Comparison of ENCODE assay signal across 13 cellular contexts in genomic region chr19:4197625-4198466, GRCh38. TPM values are rescaled to one million over a fixed set of nuclear protein-coding genes. Genes with fewer than 3 reads are reported as not detected.
DNase-seq lines count a peak whose midpoint lies in the region; TF ChIP-seq lines count a peak whose summit lies in the region.
"Had no signal": no experiment of that assay in that cellular context is flagged by ENCODE, and none has a peak within 500 bp of the region (broad histone marks: within the 10 kb centered on the region; RNA-seq: fewer than 3 reads in every experiment).

No MANE protein-coding gene starts in this region.

- no peaks in the 10 kb centered on the region for H3K36me3 ChIP-seq in mesodermal cell (ENCODE audit: control insufficient read depth, insufficient read depth, low read length)
- H3K36me3 ChIP-seq: SJCRH30, transverse colon had no signal

- H3K36me3 Mint-ChIP-seq in activated T-helper 1 cell treated with anti-CD3 and anti-CD28 coated beads, Interleukin-12 subunit alpha, Interleukin-12 subunit beta, Interleukin-2, Interleukin-4 antibody, amounts not matched to agents 30 ng/mL and 10 ng/mL and 1 ng/mL, durations not matched to agents 14 hours and 24 hours and 36 hours (ENCODE audit: low read depth) = peaks cover 3% of the 10 kb centered on the region

- intact Hi-C loops in activated T-helper 1 cell treated with anti-CD3 and anti-CD28 coated beads, Interleukin-12 subunit alpha, Interleukin-12 subunit beta, Interleukin-2, Interleukin-4 antibody, amounts not matched to agents 30 ng/mL and 10 ng/mL and 1 ng/mL, durations not matched to agents 14 hours and 24 hours and 36 hours (cut with micrococcal nuclease) = no loop called here

- no peaks in the 10 kb centered on the region for H3K4me1 ChIP-seq in mesodermal cell (ENCODE audit: control insufficient read depth, insufficient read depth, low read length, poor library complexity, severe bottlenecking)
- H3K4me1 ChIP-seq: SJCRH30 had no signal

- DNase-seq in NCI-H1092 treated with DMSO at 0.1 percent for 48 hours (lab: John Stamatoyannopoulos, UW) (peak; percentile 7), NCI-H1092 (lab: John Stamatoyannopoulos, UW) (no peak), GM20000 (ENCODE audit: low spot score) (peak; percentile 58), OCI-M2 (lab: John Stamatoyannopoulos, UW; ENCODE audit: unreplicated experiment) (no peak), midbrain (lab: John Stamatoyannopoulos, UW) (no peak), NOMO-1 treated with DMSO at 0.1 percent for 48 hours (lab: John Stamatoyannopoulos, UW; ENCODE audit: unreplicated experiment) (no peak)
- no peak for DNase-seq in activated T-helper 1 cell treated with anti-CD3 and anti-CD28 coated beads, Interleukin-12 subunit alpha, Interleukin-12 subunit beta, Interleukin-2, Interleukin-4 antibody, amounts not matched to agents 30 ng/mL and 10 ng/mL and 1 ng/mL, durations not matched to agents 14 hours and 24 hours and 36 hours (ENCODE audit: low spot score)
- DNase-seq: activated CD8-positive, alpha-beta memory T cell treated with anti-CD3 and anti-CD28 coated beads, Interleukin-2, amount 50 U/mL, for 48 hours; SJCRH30; stimulated activated CD4-positive, alpha-beta T cell treated with anti-CD3 and anti-CD28 coated beads, Interleukin-4, amount 100 ng/mL, for 24 hours; transverse colon had no signal

- peak overlapping the region; percentile 5 for H3K4me3 ChIP-seq in mesodermal cell (ENCODE audit: extremely low read depth, insufficient read depth, low read length, poor library complexity, severe bottlenecking)
- H3K4me3 ChIP-seq: SJCRH30, transverse colon had no signal

- TF ChIP-seq CTCF in GM20000 (IDR thresholded peaks at IDR 0.05; ENCODE audit: extremely low read depth, missing control alignments) = no peak

- peaks cover 17% of the 10 kb centered on the region for H3K27me3 Mint-ChIP-seq in activated T-helper 1 cell treated with anti-CD3 and anti-CD28 coated beads, Interleukin-12 subunit alpha, Interleukin-12 subunit beta, Interleukin-2, Interleukin-4 antibody, amounts not matched to agents 30 ng/mL and 10 ng/mL and 1 ng/mL, durations not matched to agents 14 hours and 24 hours and 36 hours (ENCODE audit: insufficient read depth)

- H3K4me3 Mint-ChIP-seq in activated T-helper 1 cell treated with anti-CD3 and anti-CD28 coated beads, Interleukin-12 subunit alpha, Interleukin-12 subunit beta, Interleukin-2, Interleukin-4 antibody, amounts not matched to agents 30 ng/mL and 10 ng/mL and 1 ng/mL, durations not matched to agents 14 hours and 24 hours and 36 hours = no peak overlapping the region

- WGBS in mesodermal cell (ENCODE audit: insufficient coverage in 2 of 2), 2 experiments = 24 to 26% methylated on average over 37 to 46 of the region's 70 CpGs

- no peak overlapping the region for H3K27ac ChIP-seq in mesodermal cell (ENCODE audit: low read depth, low read length, severe bottlenecking)
- H3K27ac ChIP-seq: SJCRH30, transverse colon had no signal

- peaks cover 6% of the 10 kb centered on the region for H3K4me1 Mint-ChIP-seq in activated T-helper 1 cell treated with anti-CD3 and anti-CD28 coated beads, Interleukin-12 subunit alpha, Interleukin-12 subunit beta, Interleukin-2, Interleukin-4 antibody, amounts not matched to agents 30 ng/mL and 10 ng/mL and 1 ng/mL, durations not matched to agents 14 hours and 24 hours and 36 hours (ENCODE audit: low read depth)

- H3K9me3 ChIP-seq in mesodermal cell (ENCODE audit: control insufficient read depth, low read length) = no peaks in the 10 kb centered on the region
- H3K9me3 ChIP-seq: transverse colon had no signal

- peaks cover 10% of the 10 kb centered on the region for H3K9me3 Mint-ChIP-seq in activated T-helper 1 cell treated with anti-CD3 and anti-CD28 coated beads, Interleukin-12 subunit alpha, Interleukin-12 subunit beta, Interleukin-2, Interleukin-4 antibody, amounts not matched to agents 30 ng/mL and 10 ng/mL and 1 ng/mL, durations not matched to agents 14 hours and 24 hours and 36 hours

- peak overlapping the region; percentile 55 for H3K27ac Mint-ChIP-seq in activated T-helper 1 cell treated with anti-CD3 and anti-CD28 coated beads, Interleukin-12 subunit alpha, Interleukin-12 subunit beta, Interleukin-2, Interleukin-4 antibody, amounts not matched to agents 30 ng/mL and 10 ng/mL and 1 ng/mL, durations not matched to agents 14 hours and 24 hours and 36 hours

RNA-seq across cellular contexts. Expression of gene ANKRD24, which starts 15.4 kb away (rescaled TPM):
- 0.49 and 0.54 TPM in 2 replicates for total RNA-seq in activated T-helper 1 cell treated with anti-CD3 and anti-CD28 coated beads, Interleukin-12 subunit alpha, Interleukin-12 subunit beta, Interleukin-2, Interleukin-4 antibody, amounts not matched to agents 30 ng/mL and 10 ng/mL and 1 ng/mL, durations not matched to agents 14 hours and 24 hours and 36 hours
- 0.88 TPM for polyA plus RNA-seq in mesodermal cell (2013, experiment 1 of 2)
- polyA plus RNA-seq in mesodermal cell (2013, experiment 2 of 2) = 0.76 TPM

RNA-seq across cellular contexts. Expression of gene SIRT6, which starts 15.5 kb away (rescaled TPM):
- total RNA-seq in activated T-helper 1 cell treated with anti-CD3 and anti-CD28 coated beads, Interleukin-12 subunit alpha, Interleukin-12 subunit beta, Interleukin-2, Interleukin-4 antibody, amounts not matched to agents 30 ng/mL and 10 ng/mL and 1 ng/mL, durations not matched to agents 14 hours and 24 hours and 36 hours = 42.6 and 46.4 TPM in 2 replicates
- polyA plus RNA-seq in mesodermal cell (2013, experiment 1 of 2) = 19.9 TPM
- 19.4 TPM for polyA plus RNA-seq in mesodermal cell (2013, experiment 2 of 2)

RNA-seq across cellular contexts. Expression of gene EBI3, which starts 31.5 kb away (rescaled TPM):
- total RNA-seq in activated T-helper 1 cell treated with anti-CD3 and anti-CD28 coated beads, Interleukin-12 subunit alpha, Interleukin-12 subunit beta, Interleukin-2, Interleukin-4 antibody, amounts not matched to agents 30 ng/mL and 10 ng/mL and 1 ng/mL, durations not matched to agents 14 hours and 24 hours and 36 hours = 43.3 and 49.7 TPM in 2 replicates
- polyA plus RNA-seq in mesodermal cell (2013, experiment 1 of 2) = 4.2 TPM
- polyA plus RNA-seq in mesodermal cell (2013, experiment 2 of 2) = 3.4 TPM
- total RNA-seq: SJCRH30 had no signal

RNA-seq across cellular contexts. Expression of gene CREB3L3, which starts 44.4 kb away (rescaled TPM):
- total RNA-seq in activated T-helper 1 cell treated with anti-CD3 and anti-CD28 coated beads, Interleukin-12 subunit alpha, Interleukin-12 subunit beta, Interleukin-2, Interleukin-4 antibody, amounts not matched to agents 30 ng/mL and 10 ng/mL and 1 ng/mL, durations not matched to agents 14 hours and 24 hours and 36 hours = 0.13 TPM in 1 of 2 replicates, not detected in the other
- not detected for polyA plus RNA-seq in mesodermal cell (2013, experiment 1 of 2)
- polyA plus RNA-seq in mesodermal cell (2013, experiment 2 of 2) = not detected
- total RNA-seq: natural killer cell treated with Interleukin-12 subunit alpha and Interleukin-12 subunit beta and Interleukin-15 and Interleukin-18, amount 100 ng/mL, for 72 hours; SJCRH30 had no signal

RNA-seq across cellular contexts. Expression of gene YJU2, which starts 49.0 kb away (rescaled TPM):
- 36.8 and 40.6 TPM in 2 replicates for total RNA-seq in activated T-helper 1 cell treated with anti-CD3 and anti-CD28 coated beads, Interleukin-12 subunit alpha, Interleukin-12 subunit beta, Interleukin-2, Interleukin-4 antibody, amounts not matched to agents 30 ng/mL and 10 ng/mL and 1 ng/mL, durations not matched to agents 14 hours and 24 hours and 36 hours
- 14.8 TPM for polyA plus RNA-seq in mesodermal cell (2013, experiment 1 of 2)
- 12.6 TPM for polyA plus RNA-seq in mesodermal cell (2013, experiment 2 of 2)

Comparison
In these comparisons a context has a peak if more than half of its experiments do, and no peak if none do; other contexts are left out.
1. DNase-seq: peak in NCI-H1092 treated with DMSO at 0.1 percent for 48 hours (single experiment) and GM20000 (single experiment); none in NCI-H1092 (single experiment), activated T-helper 1 cell treated with anti-CD3 and anti-CD28 coated beads, Interleukin-12 subunit alpha, Interleukin-12 subunit beta, Interleukin-2, Interleukin-4 antibody, amounts not matched to agents 30 ng/mL and 10 ng/mL and 1 ng/mL, durations not matched to agents 14 hours and 24 hours and 36 hours (single experiment), OCI-M2 (single experiment), midbrain (single experiment) and NOMO-1 treated with DMSO at 0.1 percent for 48 hours (single experiment).